In the genomic region with DNA sequence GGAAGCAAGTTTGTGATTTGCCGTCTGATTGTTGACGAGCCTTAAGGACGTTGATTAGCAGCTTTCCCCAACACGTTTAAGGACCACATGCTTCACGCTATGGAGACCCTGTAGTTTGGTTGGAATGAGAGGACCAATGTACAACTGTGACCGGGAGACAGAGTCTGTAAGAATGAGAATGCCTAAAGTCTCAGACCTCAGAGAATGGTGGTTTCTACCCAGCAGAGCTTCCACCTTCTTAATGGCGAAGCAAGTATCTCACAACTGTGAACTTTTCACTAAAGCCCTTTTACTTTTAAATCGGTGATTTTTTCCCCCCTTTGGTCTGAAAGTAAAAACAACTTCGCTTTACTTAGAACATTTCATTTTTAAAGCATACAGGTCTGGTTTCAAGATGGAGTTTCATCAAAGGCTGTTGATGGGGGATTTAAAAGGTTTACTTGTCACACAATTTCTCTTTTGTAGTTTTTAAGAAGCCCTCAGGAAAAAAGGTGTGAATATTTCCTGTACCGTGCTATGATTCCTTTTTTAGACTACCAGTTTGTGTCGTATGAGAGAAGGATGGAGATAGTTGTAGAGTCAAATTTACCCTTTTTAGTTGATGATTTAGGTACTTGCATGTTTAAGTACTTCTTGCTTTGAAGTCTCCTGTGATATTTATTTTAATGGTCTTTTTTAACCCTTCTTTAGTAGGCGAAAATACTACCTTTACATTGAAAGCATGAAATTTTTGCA, we compare ENCODE assay signal across 8 cellular contexts. TPM values are rescaled to one million over a fixed set of nuclear protein-coding genes. Genes with fewer than 3 reads are reported as not detected.
DNase-seq lines count a peak whose midpoint lies in the region; ATAC-seq and TF ChIP-seq lines count a peak whose summit lies in the region.

No MANE protein-coding gene starts in this region.

- no peak overlapping the region for H2BK15ac ChIP-seq in H9 (ENCODE audit: low read depth, low read length)

- H3K79me2 ChIP-seq in H9 (ENCODE audit: insufficient read depth, low read length) = peaks cover 28% of the 10 kb centered on the region; the same call in 1 of the 2 replicates

- H2AFZ ChIP-seq in H9 (ENCODE audit: low read length) = no peak overlapping the region

- TSS peak; percentile 62 for BruUV-seq in A673 (replicated peaks; lab: Mats Ljungman, UMichigan)

- no peak overlapping the region for H4K91ac ChIP-seq in H9 (ENCODE audit: insufficient read length, low read depth, low read length)

- WGBS in H9 (ENCODE audit: extremely low coverage, insufficient read length, low lambda C conversion rate) = no CpG with 5 or more reads among the region's 12 CpGs

- H3K27ac Mint-ChIP-seq in H9 (no peak overlapping the region), brain (peak overlapping the region in 4 of 5 experiments; percentile 87 to 95 (median 90))

- no peaks in the 10 kb centered on the region for H3K36me3 ChIP-seq in A673 (ENCODE audit: insufficient read depth, low read length, poor library complexity, severe bottlenecking)

- no peak overlapping the region for H3K4ac ChIP-seq in H9 (ENCODE audit: low read depth, low read length)

- H3K4me2 ChIP-seq in H9 (ENCODE audit: insufficient read depth, insufficient read length, low read length) = peak overlapping the region; percentile 99

- H3K4me3 Mint-ChIP-seq in H9 (peak overlapping the region; percentile 74 to 89), brain (peak overlapping the region; percentile 87 to 96 (median 94))

- no peak overlapping the region for H3K14ac ChIP-seq in H9 (ENCODE audit: insufficient read depth, low read length)

- ATAC-seq in GM18907 (IDR thresholded peaks at IDR 0.05; ENCODE audit: unreplicated experiment) (no peak), GM21360 (IDR thresholded peaks at IDR 0.05; ENCODE audit: unreplicated experiment) (no peak)

- no peaks in the 10 kb centered on the region for H3K79me1 ChIP-seq in H9 (ENCODE audit: insufficient read depth, low read depth, low read length, poor library complexity, severe bottlenecking)

- intact Hi-C loops in A673 (cut with micrococcal nuclease; ENCODE audit: unreplicated experiment) = loop anchor here (5.0 kb wide), 1 partner anchor 101 kb away; no protein-coding TSS in a partner anchor

- H3K56ac ChIP-seq in H9 (ENCODE audit: insufficient read length, low read depth, low read length) = no peak overlapping the region

- H2BK120ac ChIP-seq in H9 (ENCODE audit: low read depth, low read length, poor library complexity, severe bottlenecking) = no peak overlapping the region

- TF ChIP-seq CTCF in A673 (conservative IDR thresholded peaks at IDR 0.05; ENCODE audit: low read depth, low read length) = no peak
- TF ChIP-seq CTCF in H9 (conservative IDR thresholded peaks at IDR 0.05) = no peak
- TF ChIP-seq CTCF in brain (conservative IDR thresholded peaks at IDR 0.05) = no peak

- no peak overlapping the region for H2AK5ac ChIP-seq in H9 (ENCODE audit: insufficient read length, low read length)

- H2BK5ac ChIP-seq in H9 (ENCODE audit: insufficient read length, low read length) = no peak overlapping the region

- peaks cover 3% of the 10 kb centered on the region for H4K20me1 ChIP-seq in H9 (ENCODE audit: control insufficient read depth, insufficient read depth, insufficient read length)

- CTCF ChIA-PET in A673 (lab: Charles Lee) = no interaction called here

- no peak overlapping the region for H3T11ph ChIP-seq in H9 (ENCODE audit: low read length)

- H3K23ac ChIP-seq in H9 (ENCODE audit: insufficient read length, low read depth, low read length) = peak overlapping the region; percentile 74

- no peak overlapping the region for H3K18ac ChIP-seq in H9 (ENCODE audit: insufficient read length, low read depth, low read length)

- H3K27me3 Mint-ChIP-seq in H9 (ENCODE audit: low read depth) (peaks cover 36% of the 10 kb centered on the region), brain (peaks cover 1% of the 10 kb centered on the region)

- H3K4me1 ChIP-seq in A673 (ENCODE audit: insufficient read depth, low read length, poor library complexity, severe bottlenecking) (peaks cover 18% of the 10 kb centered on the region), H9 (ENCODE audit: insufficient read depth, low read length) (peaks cover 19% of the 10 kb centered on the region; the same call in 1 of the 2 replicates), mononuclear cell (ENCODE audit: insufficient read depth, low read length) (peaks cover 87% of the 10 kb centered on the region)

- no peak overlapping the region for H2BK20ac ChIP-seq in H9 (ENCODE audit: low read depth, low read length, poor library complexity, severe bottlenecking)

- H3K4me1 Mint-ChIP-seq in H9 (peaks cover 38 to 50% of the 10 kb centered on the region in 2 experiments), brain (peaks cover 36% of the 10 kb centered on the region)

- H3K9me3 Mint-ChIP-seq in H9 (no peaks in the 10 kb centered on the region), brain (no peaks in the 10 kb centered on the region)

- no peak for DNase-seq in A673 (ENCODE audit: low spot score)
- DNase-seq in H9 = no peak
- no peak for DNase-seq in hypothalamus (lab: John Stamatoyannopoulos, UW)
- DNase-seq in NCI-H2029 (lab: John Stamatoyannopoulos, UW) = no peak

- POLR2A ChIA-PET in A673 (lab: Charles Lee; ENCODE audit: low non-redundant PET) = no interaction called here

- H3K4me3 ChIP-seq in A673 (ENCODE audit: low read depth, low read length, poor library complexity, severe bottlenecking) (peak overlapping the region; percentile 89), mononuclear cell (ENCODE audit: low read length) (peak overlapping the region; percentile 68)

- H3K9me3 ChIP-seq in A673 (ENCODE audit: low read depth, low read length, poor library complexity, severe bottlenecking) (no peaks in the 10 kb centered on the region), H9 (ENCODE audit: control insufficient read depth, low read depth, low read length) (no peaks in the 10 kb centered on the region), mononuclear cell (ENCODE audit: low read depth, low read length) (no peaks in the 10 kb centered on the region)

- H3K9ac ChIP-seq in H9 (ENCODE audit: extremely low read depth, insufficient read length, low read length) = peak overlapping the region; percentile 89

- H3K27me3 ChIP-seq in A673 (replicated peaks; ENCODE audit: insufficient read depth, low read depth, low read length, poor library complexity) = no peaks in the 10 kb centered on the region
- no peaks in the 10 kb centered on the region for H3K27me3 ChIP-seq in H9 (ENCODE audit: insufficient read depth, low read length)
- no peaks in the 10 kb centered on the region for H3K27me3 ChIP-seq in mononuclear cell (ENCODE audit: insufficient read depth, low read length)

- no peak overlapping the region for H4K8ac ChIP-seq in H9 (replicated peaks; ENCODE audit: insufficient read length, low read depth, low read length)

- H2BK12ac ChIP-seq in H9 (ENCODE audit: insufficient read length, low read depth, low read length) = no peak overlapping the region

- peaks cover 13% of the 10 kb centered on the region for H3K23me2 ChIP-seq in H9 (ENCODE audit: insufficient read length, low read depth, low read length, poor library complexity, severe bottlenecking)

- H3K36me3 Mint-ChIP-seq in H9 (ENCODE audit: insufficient read depth in 1 of 3, low read depth in 3 of 3) (no peaks in the 10 kb centered on the region), brain (peaks cover 5% of the 10 kb centered on the region)

- H3K27ac ChIP-seq in A673 (ENCODE audit: low read depth, low read length, poor library complexity, severe bottlenecking) (peak overlapping the region; percentile 78), H9 (ENCODE audit: insufficient read length, low read depth, low read length) (no peak overlapping the region)

- H4K5ac ChIP-seq in H9 (ENCODE audit: insufficient read length, low read depth, low read length) = no peak overlapping the region

RNA-seq across cellular contexts. Expression of a gene that starts 1.5 kb away (rescaled TPM):
- total RNA-seq in A673 (2021) (20.7 and 24.0 TPM in 2 replicates), H9 (2021) (16.4 and 18.0 TPM in 2 replicates), mononuclear cell (81.8 TPM)
- 6.3 TPM for polyA plus RNA-seq in brain (ENCODE audit: insufficient read depth, low read depth, low replicate concordance)

Comparison
In these comparisons a context has a peak if more than half of its experiments do, and no peak if none do; other contexts are left out.
1. H3K27ac Mint-ChIP-seq: peak in brain (4 of 5); none in H9 (0 of 3).